8 cellular contexts compared by ENCODE assay signal in genomic region chr21:36698160-36699025, GRCh38. TPM values are rescaled to one million over a fixed set of nuclear protein-coding genes. Genes with fewer than 3 reads are reported as not detected.
DNase-seq lines count a peak whose midpoint lies in the region; ATAC-seq and TF ChIP-seq lines count a peak whose summit lies in the region.

No MANE protein-coding gene starts in this region.

- no peak for TF ChIP-seq CTCF in cardiac muscle cell (IDR thresholded peaks at IDR 0.05; ENCODE audit: low read depth, low read length)
- no peak for TF ChIP-seq CTCF in right lobe of liver (IDR thresholded peaks at IDR 0.05)

- 2% methylated on average over 30 of the region's 80 CpGs for WGBS in right lobe of liver (ENCODE audit: insufficient coverage, low coverage, low lambda C conversion rate, missing lambda C conversion rate)

- H3K36me3 ChIP-seq in cardiac muscle cell (no peaks in the 10 kb centered on the region), right lobe of liver (no peaks in the 10 kb centered on the region)

- H3K4me3 ChIP-seq in cardiac muscle cell (peak overlapping the region; percentile 37), right lobe of liver (peak overlapping the region; percentile 16 to 40 (median 32))

- intact Hi-C loops in cardiac septum (cut with DNase I) = no loop called here
- intact Hi-C loops in right lobe of liver (cut with DNase I) = no loop called here

- TF ChIP-seq POLR2A in right lobe of liver (IDR thresholded peaks at IDR 0.05) = no peak

- H3K27ac ChIP-seq in cardiac muscle cell = no peak overlapping the region
- H3K27ac ChIP-seq in right lobe of liver = no peak overlapping the region

- DNase-seq in cardiac muscle cell (ENCODE audit: low read depth in 1 of 2, low spot score in 1 of 2) (peak in 1 of 2 donors; percentile 46), cardiac septum (ENCODE audit: low spot score) (no peak), astrocyte of the hippocampus (ENCODE audit: low read depth, low spot score) (peak; percentile 38), right lobe of liver (no peak), NCI-H2171 (lab: John Stamatoyannopoulos, UW) (no peak)

- no peaks in the 10 kb centered on the region for H3K9me3 ChIP-seq in cardiac muscle cell (ENCODE audit: low read depth)
- H3K9me3 ChIP-seq in right lobe of liver = no peaks in the 10 kb centered on the region

- peaks cover 16% of the 10 kb centered on the region for H3K4me1 ChIP-seq in cardiac muscle cell (ENCODE audit: low read depth)
- peaks cover 0 to 41% (median 4%) of the 10 kb centered on the region in 4 donors for H3K4me1 ChIP-seq in right lobe of liver

- H3K27me3 ChIP-seq in cardiac muscle cell (peaks cover 100% of the 10 kb centered on the region), right lobe of liver (peaks cover 46 to 92% of the 10 kb centered on the region in 2 donors)

- ATAC-seq in right lobe of liver (peak in 3 of 4 donors; percentile 10 to 26 (median 19)), HG03095 (IDR thresholded peaks at IDR 0.05; ENCODE audit: unreplicated experiment) (no peak), HG03521 (IDR thresholded peaks at IDR 0.05; ENCODE audit: unreplicated experiment) (no peak), HG03520 (IDR thresholded peaks at IDR 0.05; ENCODE audit: unreplicated experiment) (no peak)

RNA-seq across cellular contexts. Expression of gene SIM2, which starts 0.5 kb away (rescaled TPM):
- total RNA-seq in cardiac muscle cell (not detected in 2 replicates), cardiac septum (0.16 TPM), right lobe of liver (not detected)
- 0.05 and 0.31 TPM in 2 replicates for polyA plus RNA-seq in cardiac muscle cell

Comparison
In these comparisons a context has a peak if more than half of its experiments do, and no peak if none do; other contexts are left out.
1. ATAC-seq: peak in right lobe of liver (3 of 4); none in HG03095 (single experiment), HG03521 (single experiment) and HG03520 (single experiment).